12 cellular contexts compared by ENCODE assay signal in the genomic region with DNA sequence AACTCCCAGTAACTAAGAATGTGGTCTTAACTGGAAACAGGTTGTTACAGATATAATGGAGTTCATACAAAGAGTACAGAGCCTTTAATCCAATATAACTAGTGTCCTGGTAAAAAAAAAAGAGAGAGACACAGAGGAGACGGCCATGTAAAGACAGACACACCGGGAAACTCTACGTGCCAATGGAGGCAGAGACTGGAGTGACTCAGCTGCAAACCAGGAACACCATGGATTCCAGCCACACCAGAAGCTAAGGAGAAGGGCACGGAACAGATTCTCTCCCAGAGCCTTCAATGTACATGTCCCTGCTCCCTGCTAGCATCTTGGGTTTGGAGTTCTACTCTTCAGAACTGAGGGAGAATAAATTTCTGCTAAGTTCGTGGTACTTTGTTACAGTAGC. TPM values are rescaled to one million over a fixed set of nuclear protein-coding genes. Genes with fewer than 3 reads are reported as not detected.
DNase-seq lines count a peak whose midpoint lies in the region; ATAC-seq and TF ChIP-seq lines count a peak whose summit lies in the region.
"Had no signal": no experiment of that assay in that cellular context is flagged by ENCODE, and none has a peak within 500 bp of the region (broad histone marks: within the 10 kb centered on the region; RNA-seq: fewer than 3 reads in every experiment).

No MANE protein-coding gene starts in this region.

- DNase-seq in heart right ventricle = no peak
- DNase-seq in cardiac septum (ENCODE audit: low spot score) = no peak
- DNase-seq in T-cell = no peak
- peak; percentile 65 for DNase-seq in fibroblast of mammary gland (ENCODE audit: low read depth)
- DNase-seq in Ammon's horn (ENCODE audit: low spot score) = no peak
- DNase-seq in NCI-H774 (lab: John Stamatoyannopoulos, UW) = no peak
- DNase-seq in NCI-H1417 (lab: John Stamatoyannopoulos, UW) = no peak
- DNase-seq: activated CD8-positive, alpha-beta memory T cell treated with anti-CD3 and anti-CD28 coated beads, Interleukin-2, amount 10 ng/mL, durations not matched to agents 7 days and 5 days; nucleus accumbens; OCI-M1 had no signal

- H3K36me3 Mint-ChIP-seq in T-cell = peaks cover 56% of the 10 kb centered on the region
- H3K36me3 Mint-ChIP-seq in stimulated activated memory B cell treated with anti-CD40 and anti-IgM and Interleukin-4, amounts not matched to agents 10 μg/mL and 1 μg/mL and 100 μg/mL, for 72 hours = peaks cover 49% of the 10 kb centered on the region

- intact Hi-C loops in heart right ventricle (cut with DNase I) (loop anchor here in 1 of 10 donors (5.0 kb wide), 1 partner anchor 932 kb away; no protein-coding TSS in a partner anchor), cardiac septum (cut with DNase I) (no loop called here)

- H3K27ac ChIP-seq in heart right ventricle = peak overlapping the region in 9 of 10 donors; percentile 28 to 98 (median 55)

- no peaks in the 10 kb centered on the region for H3K27me3 Mint-ChIP-seq in T-cell
- H3K27me3 Mint-ChIP-seq in stimulated activated memory B cell treated with anti-CD40 and anti-IgM and Interleukin-4, amounts not matched to agents 10 μg/mL and 1 μg/mL and 100 μg/mL, for 72 hours = no peaks in the 10 kb centered on the region
- H3K27me3 Mint-ChIP-seq: activated CD8-positive, alpha-beta memory T cell treated with anti-CD3 and anti-CD28 coated beads, Interleukin-2, amount 10 ng/mL, durations not matched to agents 7 days and 5 days had no signal

- H3K36me3 ChIP-seq in heart right ventricle = peaks cover 0 to 37% (median 0%) of the 10 kb centered on the region in 9 donors

- 69% methylated on average over 5 of the region's 5 CpGs for WGBS in heart right ventricle, 2 donors

- CTCF ChIA-PET in T-cell (lab: Charles Lee) = interaction anchor here in 1 of 2 donors (0.7 kb wide), 1 partner anchor 436 kb away, joined by 3 read pairs; no protein-coding TSS in a partner anchor

- peaks cover 0 to 45% (median 29%) of the 10 kb centered on the region in 9 donors for H3K4me1 ChIP-seq in heart right ventricle

- peak overlapping the region; percentile 96 to 100 (median 100) for H3K4me3 Mint-ChIP-seq in T-cell
- H3K4me3 Mint-ChIP-seq in stimulated activated memory B cell treated with anti-CD40 and anti-IgM and Interleukin-4, amounts not matched to agents 10 μg/mL and 1 μg/mL and 100 μg/mL, for 72 hours = peak overlapping the region; percentile 96

- ATAC-seq in heart right ventricle (no peak), T-cell (replicated peaks in 1 of 4) (no peak)
- ATAC-seq in stimulated activated memory B cell treated with anti-CD40 and anti-IgM and Interleukin-4, amounts not matched to agents 10 μg/mL and 1 μg/mL and 100 μg/mL, for 72 hours = no peak
- ATAC-seq: activated CD8-positive, alpha-beta memory T cell treated with anti-CD3 and anti-CD28 coated beads, Interleukin-2, amount 10 ng/mL, durations not matched to agents 7 days and 5 days had no signal

- TF ChIP-seq CTCF in heart right ventricle (IDR thresholded peaks at IDR 0.05) (no peak), fibroblast of mammary gland (conservative IDR thresholded peaks at IDR 0.05; ENCODE audit: control insufficient read depth, insufficient read depth, low read depth, low read length) (no peak)

- no peaks in the 10 kb centered on the region for H3K9me3 ChIP-seq in heart right ventricle

- H3K27ac Mint-ChIP-seq in T-cell = peak overlapping the region in 1 of 2 donors; percentile 24
- H3K27ac Mint-ChIP-seq in stimulated activated memory B cell treated with anti-CD40 and anti-IgM and Interleukin-4, amounts not matched to agents 10 μg/mL and 1 μg/mL and 100 μg/mL, for 72 hours = no peak overlapping the region
- H3K27ac Mint-ChIP-seq: activated CD8-positive, alpha-beta memory T cell treated with anti-CD3 and anti-CD28 coated beads, Interleukin-2, amount 10 ng/mL, durations not matched to agents 7 days and 5 days had no signal

- no peaks in the 10 kb centered on the region for H3K27me3 ChIP-seq in heart right ventricle

- peaks cover 55 to 65% (median 61%) of the 10 kb centered on the region in 3 donors for H3K4me1 Mint-ChIP-seq in T-cell
- peaks cover 39% of the 10 kb centered on the region for H3K4me1 Mint-ChIP-seq in stimulated activated memory B cell treated with anti-CD40 and anti-IgM and Interleukin-4, amounts not matched to agents 10 μg/mL and 1 μg/mL and 100 μg/mL, for 72 hours

- no peaks in the 10 kb centered on the region for H3K9me3 Mint-ChIP-seq in T-cell
- H3K9me3 Mint-ChIP-seq in stimulated activated memory B cell treated with anti-CD40 and anti-IgM and Interleukin-4, amounts not matched to agents 10 μg/mL and 1 μg/mL and 100 μg/mL, for 72 hours = no peaks in the 10 kb centered on the region

- POLR2A ChIA-PET in T-cell (lab: Charles Lee) = no interaction called here

- H3K4me3 ChIP-seq in heart right ventricle (peak overlapping the region in 1 of 10 donors; percentile 93), fibroblast of mammary gland (ENCODE audit: control insufficient read depth, low read depth, low read length) (peak overlapping the region; percentile 11)

RNA-seq across cellular contexts. Expression of gene RNF168, which starts 4.5 kb away (rescaled TPM):
- 10 to 100 TPM; 16.0 to 32.8 (median 21.1) TPM for total RNA-seq in heart right ventricle
- polyA plus RNA-seq in heart right ventricle = 10 to 100 TPM in 1 of 2 donors, 1 to 10 TPM in 1; 6.4 to 11.4 TPM
- 21.8 TPM for total RNA-seq in cardiac septum
- total RNA-seq in T-cell = 10 to 100 TPM; 27.1 to 71.2 (median 64.8) TPM

RNA-seq across cellular contexts. Expression of gene SMCO1, which starts 16.1 kb away (rescaled TPM):
- total RNA-seq in heart right ventricle (100 to 1,000 TPM in 2 of 10 donors, 10 to 100 TPM in 8; 18.7 to 143 (median 58.8) TPM), cardiac septum (28.7 TPM), T-cell (not detected)
- polyA plus RNA-seq in heart right ventricle = 10 to 100 TPM in 1 of 2 donors, 1 to 10 TPM in 1; 3.2 to 88.8 TPM
- total RNA-seq: activated CD8-positive, alpha-beta memory T cell treated with anti-CD3 and anti-CD28 coated beads, Interleukin-2, amount 10 ng/mL, durations not matched to agents 7 days and 5 days; epithelial cell of proximal tubule had no signal

Comparison
In these comparisons a context has a peak if more than half of its experiments do, and no peak if none do; other contexts are left out.
1. RNA of gene SMCO1, which starts 16.1 kb away (total RNA-seq): 18.7 to 143 TPM in heart right ventricle and 28.7 TPM in cardiac septum (single experiment); not detected in T-cell; every median in the first group is over 10 times any median in the second.